20 cellular contexts compared by ENCODE assay signal in the genomic region with DNA sequence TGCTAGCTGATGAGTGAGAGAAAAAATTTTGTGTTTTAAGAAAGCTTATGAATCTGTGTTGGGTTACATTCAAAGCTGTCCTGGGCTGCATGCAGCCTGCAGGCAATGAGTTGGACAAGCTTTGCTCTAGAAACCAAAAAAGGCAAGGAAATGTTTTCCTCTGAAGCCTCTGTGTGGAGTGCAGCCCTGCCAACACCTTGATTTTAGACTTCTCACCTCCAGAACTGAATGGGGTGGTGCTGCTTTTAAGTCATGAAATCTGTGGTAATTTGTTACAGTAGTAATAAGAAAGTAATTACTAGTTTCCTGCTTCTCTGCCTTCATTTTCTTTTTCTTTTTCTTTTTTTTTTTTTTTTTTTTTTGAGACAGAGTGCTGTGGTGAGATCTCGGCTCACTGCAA.
DNase-seq lines count a peak whose midpoint lies in the region; TF ChIP-seq lines count a peak whose summit lies in the region.
"Had no signal": no experiment of that assay in that cellular context is flagged by ENCODE, and none has a peak within 500 bp of the region (broad histone marks: within the 10 kb centered on the region; RNA-seq: fewer than 3 reads in every experiment).

No MANE protein-coding gene starts in this region.

- H3K4me3 Mint-ChIP-seq in activated T-cell treated with anti-CD3 and anti-CD28 coated beads, Interleukin-2, amount 50 U/mL, for 24 hours, result peak overlapping the region; percentile 6
- peak overlapping the region; percentile 49 for H3K4me3 Mint-ChIP-seq in activated naive CD4-positive, alpha-beta T cell treated with anti-CD3 and anti-CD28 coated beads, Interleukin-2, amount 50 U/mL, for 24 hours
- no peak overlapping the region for H3K4me3 Mint-ChIP-seq in nephron progenitor cell
- H3K4me3 Mint-ChIP-seq: memory B cell had no signal

- H3K27ac Mint-ChIP-seq in activated T-cell treated with anti-CD3 and anti-CD28 coated beads, Interleukin-2, amount 50 U/mL, for 24 hours, result peak overlapping the region; percentile 84
- H3K27ac Mint-ChIP-seq in activated naive CD4-positive, alpha-beta T cell treated with anti-CD3 and anti-CD28 coated beads, Interleukin-2, amount 50 U/mL, for 24 hours, result peak overlapping the region; percentile 94
- peak overlapping the region; percentile 7 for H3K27ac Mint-ChIP-seq in nephron progenitor cell
- H3K27ac Mint-ChIP-seq: memory B cell had no signal

- H3K27ac ChIP-seq in MM.1S (ENCODE audit: low read length), result peak overlapping the region; percentile 24; the same call in 1 of the 2 replicates
- H3K27ac ChIP-seq: BLaER1, cardiac muscle cell had no signal

- no peak overlapping the region for H2AFZ ChIP-seq in MM.1S (ENCODE audit: low read length)

- H3K9ac ChIP-seq in MM.1S (ENCODE audit: low read length), result no peak overlapping the region
- H3K9ac ChIP-seq: BLaER1 had no signal

- no peaks in the 10 kb centered on the region for H3K9me2 ChIP-seq in MM.1S (replicated peaks; ENCODE audit: insufficient read depth, low read length)

- DNase-seq in activated T-cell treated with anti-CD3 and anti-CD28 coated beads, Interleukin-2, amount 50 U/mL, for 24 hours, result peak; percentile 41
- DNase-seq in activated T-cell treated with anti-CD3 and anti-CD28 coated beads for 4 hours (no peak), MM.1S (peak; percentile 30), nephron progenitor cell (no peak), CD1c-positive myeloid dendritic cell (ENCODE audit: extremely low spot score) (no peak), NCI-H82 treated with DMSO at 0.1 percent for 48 hours (lab: John Stamatoyannopoulos, UW; ENCODE audit: unreplicated experiment) (no peak), putamen (ENCODE audit: low spot score) (no peak)
- DNase-seq: ACHN; DMS 273 treated with DMSO at 0.1 percent for 48 hours; glutamatergic neuron; GOT3; NCI-H1092 treated with DMSO at 0.1 percent for 48 hours; NCI-H2029; NCI-H226; NCI-H748 treated with DMSO at 0.1 percent for 48 hours; stimulated activated CD8-positive, alpha-beta memory T cell treated with anti-CD3 and anti-CD28 coated beads, Interleukin-4, amount 100 ng/mL, for 48 hours had no signal

- H3K4me1 ChIP-seq in MM.1S (ENCODE audit: low read length), result 0 out of 2 replicates have a peak, but pooled peaks cover 7% of the 10 kb centered on the region

- H3K27me3 Mint-ChIP-seq in activated T-cell treated with anti-CD3 and anti-CD28 coated beads, Interleukin-2, amount 50 U/mL, for 24 hours, result no peaks in the 10 kb centered on the region
- no peaks in the 10 kb centered on the region for H3K27me3 Mint-ChIP-seq in activated naive CD4-positive, alpha-beta T cell treated with anti-CD3 and anti-CD28 coated beads, Interleukin-2, amount 50 U/mL, for 24 hours
- no peaks in the 10 kb centered on the region for H3K27me3 Mint-ChIP-seq in nephron progenitor cell (ENCODE audit: low read depth, poor library complexity)
- H3K27me3 Mint-ChIP-seq: memory B cell had no signal

- no peaks in the 10 kb centered on the region for H3K9me3 ChIP-seq in MM.1S (replicated peaks; ENCODE audit: insufficient read depth, low read length)
- H3K9me3 ChIP-seq: BLaER1 had no signal

- no peak overlapping the region for H3K4me2 ChIP-seq in MM.1S (ENCODE audit: low read depth, low read length)
- H3K4me2 ChIP-seq: BLaER1 had no signal

- peaks cover 92% of the 10 kb centered on the region for H3K4me1 Mint-ChIP-seq in activated T-cell treated with anti-CD3 and anti-CD28 coated beads, Interleukin-2, amount 50 U/mL, for 24 hours (ENCODE audit: low read depth)
- peaks cover 90% of the 10 kb centered on the region for H3K4me1 Mint-ChIP-seq in activated naive CD4-positive, alpha-beta T cell treated with anti-CD3 and anti-CD28 coated beads, Interleukin-2, amount 50 U/mL, for 24 hours
- H3K4me1 Mint-ChIP-seq in nephron progenitor cell, result peaks cover 29% of the 10 kb centered on the region

- TF ChIP-seq CTCF in MM.1S (IDR thresholded peaks at IDR 0.05; ENCODE audit: low read length), result no peak
- TF ChIP-seq CTCF in nephron progenitor cell (IDR thresholded peaks at IDR 0.05), result no peak

- no peaks in the 10 kb centered on the region for H3K9me3 Mint-ChIP-seq in activated T-cell treated with anti-CD3 and anti-CD28 coated beads, Interleukin-2, amount 50 U/mL, for 24 hours
- H3K9me3 Mint-ChIP-seq in activated naive CD4-positive, alpha-beta T cell treated with anti-CD3 and anti-CD28 coated beads, Interleukin-2, amount 50 U/mL, for 24 hours, result peaks cover 4% of the 10 kb centered on the region
- H3K9me3 Mint-ChIP-seq in nephron progenitor cell, result no peaks in the 10 kb centered on the region
- H3K9me3 Mint-ChIP-seq: memory B cell had no signal

- H3K79me2 ChIP-seq in MM.1S (ENCODE audit: low read length), result no peaks in the 10 kb centered on the region

- H3K36me3 ChIP-seq in MM.1S (replicated peaks; ENCODE audit: insufficient read depth, low read length), result no peaks in the 10 kb centered on the region
- H3K36me3 ChIP-seq: BLaER1, cardiac muscle cell had no signal

- H4K20me1 ChIP-seq in MM.1S (ENCODE audit: insufficient read depth, low read length), result no peaks in the 10 kb centered on the region
- H4K20me1 ChIP-seq: BLaER1 had no signal

- H3K4me3 ChIP-seq in MM.1S (ENCODE audit: low read length), result no peak overlapping the region
- H3K4me3 ChIP-seq: BLaER1, cardiac muscle cell had no signal

- no peaks in the 10 kb centered on the region for H3K27me3 ChIP-seq in MM.1S (replicated peaks; ENCODE audit: insufficient read depth, low read length)
- H3K27me3 ChIP-seq: BLaER1, cardiac muscle cell had no signal

- H3F3A ChIP-seq in MM.1S (ENCODE audit: insufficient read depth, low read length), result no peaks in the 10 kb centered on the region

- no peaks in the 10 kb centered on the region for H3K36me3 Mint-ChIP-seq in activated T-cell treated with anti-CD3 and anti-CD28 coated beads, Interleukin-2, amount 50 U/mL, for 24 hours (ENCODE audit: low read depth)
- H3K36me3 Mint-ChIP-seq in activated naive CD4-positive, alpha-beta T cell treated with anti-CD3 and anti-CD28 coated beads, Interleukin-2, amount 50 U/mL, for 24 hours, result peaks cover 8% of the 10 kb centered on the region
- H3K36me3 Mint-ChIP-seq in nephron progenitor cell (ENCODE audit: low read depth), result no peaks in the 10 kb centered on the region
- H3K36me3 Mint-ChIP-seq: memory B cell had no signal

Comparison
In these comparisons a context has a peak if more than half of its experiments do, and no peak if none do; other contexts are left out.
1. DNase-seq: peak in activated T-cell treated with anti-CD3 and anti-CD28 coated beads, Interleukin-2, amount 50 U/mL, for 24 hours (single experiment) and MM.1S (single experiment); none in activated T-cell treated with anti-CD3 and anti-CD28 coated beads for 4 hours (single experiment), nephron progenitor cell (single experiment), CD1c-positive myeloid dendritic cell (single experiment), NCI-H82 treated with DMSO at 0.1 percent for 48 hours (single experiment) and putamen (single experiment).
2. H3K27ac Mint-ChIP-seq: peak in every context shown above with its lines; median percentile 94 in activated naive CD4-positive, alpha-beta T cell treated with anti-CD3 and anti-CD28 coated beads, Interleukin-2, amount 50 U/mL, for 24 hours; 84 in activated T-cell treated with anti-CD3 and anti-CD28 coated beads, Interleukin-2, amount 50 U/mL, for 24 hours; 7 in nephron progenitor cell.